In genomic region chr11:99535406-99535805, GRCh38 we compare ENCODE assay signal across 16 cellular contexts.
DNase-seq lines count a peak whose midpoint lies in the region; ATAC-seq, FAIRE-seq and TF ChIP-seq lines count a peak whose summit lies in the region.
"Had no signal": no experiment of that assay in that cellular context is flagged by ENCODE, and none has a peak within 500 bp of the region (broad histone marks: within the 10 kb centered on the region; RNA-seq: fewer than 3 reads in every experiment).

No MANE protein-coding gene starts in this region.

- H3K27ac ChIP-seq in aorta (ENCODE audit: low read depth in 1 of 2, low read length in 2 of 2), result no peak overlapping the region
- H3K27ac ChIP-seq: esophagus muscularis mucosa, SJCRH30, uterus had no signal

- no peaks in the 10 kb centered on the region for H3K9me3 ChIP-seq in aorta (ENCODE audit: control insufficient read depth, low read length)
- H3K9me3 ChIP-seq: esophagus muscularis mucosa, SJCRH30, uterus had no signal

- H3K27me3 ChIP-seq in aorta (ENCODE audit: control insufficient read depth in 1 of 2, insufficient read depth in 2 of 2, low read length in 1 of 2), result no peaks in the 10 kb centered on the region
- H3K27me3 ChIP-seq: esophagus muscularis mucosa, SJCRH30, uterus had no signal

- DNase-seq in aorta (no peak), D721Med (ENCODE audit: insufficient read length, low spot score) (no peak)
- no peak for DNase-seq in stimulated activated CD4-positive, alpha-beta T cell treated with anti-CD3 and anti-CD28 coated beads, Interleukin-4, amount 100 ng/mL, for 24 hours
- DNase-seq: activated CD4-positive, alpha-beta T cell treated with anti-CD3 and anti-CD28 coated beads for 48 hours; COR-L47; natural killer cell; NCI-H187; NCI-H446 treated with DMSO at 0.1 percent for 48 hours; SJCRH30; uterus had no signal

- ATAC-seq in GM18858 (IDR thresholded peaks at IDR 0.05; ENCODE audit: unreplicated experiment) (peak; percentile 42), GM21381 (IDR thresholded peaks at IDR 0.05; ENCODE audit: unreplicated experiment) (peak; percentile 67), HG02943 (IDR thresholded peaks at IDR 0.05; ENCODE audit: low read depth, unreplicated experiment) (peak; percentile 70), HG03439 (IDR thresholded peaks at IDR 0.05; ENCODE audit: unreplicated experiment) (peak; percentile 57), aorta (ENCODE audit: low FRiP score) (no peak), HG02852 (IDR thresholded peaks at IDR 0.05; ENCODE audit: unreplicated experiment) (no peak)
- ATAC-seq: natural killer cell had no signal

- TF ChIP-seq CTCF in D721Med (IDR thresholded peaks at IDR 0.05; ENCODE audit: insufficient read depth, missing control alignments), result no peak

- no peak overlapping the region for H3K4me3 ChIP-seq in aorta (ENCODE audit: low read length in 2 of 2)
- H3K4me3 ChIP-seq: esophagus muscularis mucosa, SJCRH30, uterus had no signal

- intact Hi-C loops in aorta (cut with DNase I), result no loop called here

- no peaks in the 10 kb centered on the region for H3K4me1 ChIP-seq in aorta (ENCODE audit: control insufficient read depth in 1 of 2, insufficient read depth in 2 of 2, low read length in 2 of 2)
- H3K4me1 ChIP-seq: esophagus muscularis mucosa, SJCRH30, uterus had no signal

- 69 to 80% methylated on average over 1 of the region's 1 CpG for WGBS in aorta, 2 donors

- no peak for FAIRE-seq in D721Med (lab: Jason Lieb, UNC)

- no peaks in the 10 kb centered on the region for H3K36me3 ChIP-seq in aorta (ENCODE audit: control insufficient read depth in 1 of 2, insufficient read depth in 2 of 2, low read length in 1 of 2)
- H3K36me3 ChIP-seq: esophagus muscularis mucosa, SJCRH30, uterus had no signal

Comparison
In these comparisons a context has a peak if more than half of its experiments do, and no peak if none do; other contexts are left out.
1. ATAC-seq: peak in GM18858 (single experiment), GM21381 (single experiment), HG02943 (single experiment) and HG03439 (single experiment); none in aorta (single experiment) and HG02852 (single experiment).